8 cellular contexts compared by ENCODE assay signal in genomic region chr13:30113983-30114491, GRCh38.
DNase-seq lines count a peak whose midpoint lies in the region; ATAC-seq and TF ChIP-seq lines count a peak whose summit lies in the region.

No MANE protein-coding gene starts in this region.

- no peak overlapping the region for H2BK12ac ChIP-seq in mesenchymal stem cell (ENCODE audit: low read length in 2 of 2)

- no peaks in the 10 kb centered on the region for H3K9me3 ChIP-seq in cardiac muscle cell (ENCODE audit: low read depth)
- no peaks in the 10 kb centered on the region for H3K9me3 ChIP-seq in mesenchymal stem cell (ENCODE audit: control insufficient read depth, low read length)
- no peaks in the 10 kb centered on the region for H3K9me3 ChIP-seq in upper lobe of right lung

- no peak overlapping the region for H3K4ac ChIP-seq in mesenchymal stem cell (ENCODE audit: low read depth in 1 of 2, low read length in 2 of 2)

- no peaks in the 10 kb centered on the region for H3K27me3 ChIP-seq in cardiac muscle cell
- H3K27me3 ChIP-seq in mesenchymal stem cell (ENCODE audit: control insufficient read depth in 1 of 2, insufficient read depth in 1 of 2, low read length in 2 of 2): peaks cover 0 to 6% of the 10 kb centered on the region in 2 experiments
- no peaks in the 10 kb centered on the region for H3K27me3 ChIP-seq in upper lobe of right lung

- peak overlapping the region; percentile 67 for H3K9ac ChIP-seq in mesenchymal stem cell (ENCODE audit: low read length)

- no peaks in the 10 kb centered on the region for H3K36me3 ChIP-seq in cardiac muscle cell
- H3K36me3 ChIP-seq in mesenchymal stem cell (ENCODE audit: control insufficient read depth in 1 of 2, insufficient read depth in 2 of 2, low read depth in 1 of 2, low read length in 2 of 2): no peaks in the 10 kb centered on the region
- no peaks in the 10 kb centered on the region for H3K36me3 ChIP-seq in upper lobe of right lung

- H4K91ac ChIP-seq in mesenchymal stem cell (ENCODE audit: low read length): no peak overlapping the region

- H2BK120ac ChIP-seq in mesenchymal stem cell (ENCODE audit: low read depth, low read length): peak overlapping the region; percentile 39

- no peak overlapping the region for H2BK5ac ChIP-seq in mesenchymal stem cell (ENCODE audit: low read depth, low read length, poor library complexity, severe bottlenecking)

- peak overlapping the region; percentile 48 for H3K27ac ChIP-seq in cardiac muscle cell
- H3K27ac ChIP-seq in mesenchymal stem cell (ENCODE audit: low read length, poor library complexity, severe bottlenecking): no peak overlapping the region
- peak overlapping the region; percentile 55 for H3K27ac ChIP-seq in upper lobe of right lung

- H2BK15ac ChIP-seq in mesenchymal stem cell (ENCODE audit: low read depth, poor library complexity, severe bottlenecking): peak overlapping the region; percentile 41

- H3K4me2 ChIP-seq in mesenchymal stem cell (ENCODE audit: low read length, poor library complexity, severe bottlenecking): peak overlapping the region; percentile 93

- H2AK5ac ChIP-seq in mesenchymal stem cell (ENCODE audit: low read length, severe bottlenecking): no peak overlapping the region

- H3K18ac ChIP-seq in mesenchymal stem cell (ENCODE audit: low read depth in 1 of 2, low read length in 2 of 2): no peak overlapping the region

- ATAC-seq in Right ventricle myocardium inferior: no peak
- ATAC-seq in upper lobe of right lung: peak; percentile 21
- no peak for ATAC-seq in GM19328 (IDR thresholded peaks at IDR 0.05; ENCODE audit: unreplicated experiment)

- 63% methylated on average over 14 of the region's 14 CpGs for WGBS in mesenchymal stem cell

- H3K14ac ChIP-seq in mesenchymal stem cell (ENCODE audit: low read length in 2 of 2): no peak overlapping the region

- DNase-seq in cardiac muscle cell (ENCODE audit: low read depth in 1 of 2, low spot score in 1 of 2) (peak in 1 of 2 donors; percentile 47), Right ventricle myocardium inferior (ENCODE audit: missing footprints) (no peak), astrocyte of the hippocampus (ENCODE audit: low read depth, low spot score) (peak; percentile 56), mesenchymal stem cell (no peak), upper lobe of right lung (no peak), posterior vena cava (ENCODE audit: low spot score) (no peak), H4 (ENCODE audit: low spot score) (no peak)

- no peaks in the 10 kb centered on the region for H3K79me1 ChIP-seq in mesenchymal stem cell (replicated peaks; ENCODE audit: low read length, poor library complexity, severe bottlenecking)

- TF ChIP-seq CTCF in cardiac muscle cell (IDR thresholded peaks at IDR 0.05; ENCODE audit: low read depth, low read length): no peak
- TF ChIP-seq CTCF in upper lobe of right lung (IDR thresholded peaks at IDR 0.05): no peak

- H3K4me1 ChIP-seq in cardiac muscle cell (ENCODE audit: low read depth) (peaks cover 28% of the 10 kb centered on the region), mesenchymal stem cell (ENCODE audit: control insufficient read depth, insufficient read depth, low read depth, low read length) (peaks cover 9% of the 10 kb centered on the region), upper lobe of right lung (peaks cover 21% of the 10 kb centered on the region)

- intact Hi-C loops in Right ventricle myocardium inferior (cut with DNase I): loop anchor here (1.0 to 2.0 kb wide), 2 partner anchors 263 to 606 kb away; partner anchors contain the start of gene UBL3
- intact Hi-C loops in upper lobe of right lung (cut with DNase I): loop anchor here (5.0 to 10.0 kb wide), 2 partner anchors 189 to 342 kb away; no protein-coding TSS in a partner anchor
- intact Hi-C loops in posterior vena cava (cut with DNase I): loop anchor here (2.0 to 10.0 kb wide), 6 partner anchors 269 to 607 kb away; partner anchors contain the start of gene SLC7A1 (in 1 of the 2)

- no peak overlapping the region for H3K23ac ChIP-seq in mesenchymal stem cell (ENCODE audit: low read length in 2 of 2)

- H2AFZ ChIP-seq in mesenchymal stem cell (ENCODE audit: low read depth, low read length): no peak overlapping the region

- H4K8ac ChIP-seq in mesenchymal stem cell (ENCODE audit: low read length): no peak overlapping the region

- peak overlapping the region; percentile 55 for H3K4me3 ChIP-seq in cardiac muscle cell
- H3K4me3 ChIP-seq in mesenchymal stem cell (ENCODE audit: insufficient read depth in 1 of 2, low read depth in 1 of 2, low read length in 2 of 2): peak overlapping the region in 1 of 2 experiments; percentile 73
- H3K4me3 ChIP-seq in upper lobe of right lung: peak overlapping the region; percentile 52
